In genomic region chr20:25991756-25992130, GRCh38 we compare ENCODE assay signal across 28 cellular contexts.
"Had no signal": no experiment of that assay in that cellular context is flagged by ENCODE, and none has a peak within 500 bp of the region (broad histone marks: within the 10 kb centered on the region; RNA-seq: fewer than 3 reads in every experiment).

No MANE protein-coding gene starts in this region.

- H3K9me3 ChIP-seq: esophagus squamous epithelium, gastroesophageal sphincter had no signal

- H3K27ac ChIP-seq: brain microvascular endothelial cell, epithelial cell of prostate, esophagus squamous epithelium, gastroesophageal sphincter had no signal

- H3K27me3 ChIP-seq: brain microvascular endothelial cell had no signal

- H3K27ac Mint-ChIP-seq: activated CD4-positive, alpha-beta memory T cell treated with anti-CD3 and anti-CD28 coated beads for 36 hours; activated CD4-positive, alpha-beta T cell treated with anti-CD3 and anti-CD28 coated beads for 36 hours; activated CD4-positive, alpha-beta T cell treated with anti-CD3 and anti-CD28 coated beads, Interleukin-2, amount 10 ng/mL, durations not matched to agents 24 days and 14 days; activated CD8-positive, alpha-beta memory T cell treated with anti-CD3 and anti-CD28 coated beads, Interleukin-2, amount 10 ng/mL, durations not matched to agents 7 days and 5 days; activated CD8-positive, alpha-beta T cell treated with anti-CD3 and anti-CD28 coated beads, Interleukin-2, amount 10 ng/mL, durations not matched to agents 7 days and 5 days; activated naive CD8-positive, alpha-beta T cell; activated T-helper 1 cell treated with anti-CD3 and anti-CD28 coated beads, Interleukin-12 subunit alpha, Interleukin-12 subunit beta, Interleukin-2, Interleukin-4 antibody, amounts not matched to agents 30 ng/mL and 10 ng/mL and 1 ng/mL, durations not matched to agents 14 hours and 24 hours and 36 hours; activated T-helper 2 cell treated with anti-CD3 and anti-CD28 coated beads, Interferon-gamma antibody, Interleukin-2, Interleukin-4, amounts not matched to agents 10 μg/mL and 5 μg/mL and 100 μg/mL, durations not matched to agents 14 hours and 24 hours and 36 hours had no signal

- ATAC-seq: activated CD4-positive, alpha-beta T cell treated with anti-CD3 and anti-CD28 coated beads for 36 hours; activated CD8-positive, alpha-beta memory T cell treated with anti-CD3 and anti-CD28 coated beads, Interleukin-2, amount 10 ng/mL, durations not matched to agents 7 days and 5 days; activated CD8-positive, alpha-beta T cell treated with anti-CD3 and anti-CD28 coated beads, Interleukin-2, amount 10 ng/mL, durations not matched to agents 7 days and 5 days; gastroesophageal sphincter had no signal

- H3K27me3 Mint-ChIP-seq: activated naive CD8-positive, alpha-beta T cell had no signal

- H3K36me3 ChIP-seq: brain microvascular endothelial cell, esophagus squamous epithelium, gastroesophageal sphincter had no signal

- H3K9me3 Mint-ChIP-seq: activated CD4-positive, alpha-beta memory T cell treated with anti-CD3 and anti-CD28 coated beads for 36 hours; activated CD4-positive, alpha-beta T cell treated with anti-CD3 and anti-CD28 coated beads, Interleukin-2, amount 10 ng/mL, durations not matched to agents 24 days and 14 days; activated T-helper 1 cell treated with anti-CD3 and anti-CD28 coated beads, Interleukin-12 subunit alpha, Interleukin-12 subunit beta, Interleukin-2, Interleukin-4 antibody, amounts not matched to agents 30 ng/mL and 10 ng/mL and 1 ng/mL, durations not matched to agents 14 hours and 24 hours and 36 hours; activated T-helper 2 cell treated with anti-CD3 and anti-CD28 coated beads, Interferon-gamma antibody, Interleukin-2, Interleukin-4, amounts not matched to agents 10 μg/mL and 5 μg/mL and 100 μg/mL, durations not matched to agents 14 hours and 24 hours and 36 hours had no signal

- H3K4me3 ChIP-seq: esophagus squamous epithelium, gastroesophageal sphincter had no signal

- H3K4me3 Mint-ChIP-seq: activated CD4-positive, alpha-beta memory T cell treated with anti-CD3 and anti-CD28 coated beads for 36 hours; activated CD4-positive, alpha-beta T cell treated with anti-CD3 and anti-CD28 coated beads for 36 hours; activated CD4-positive, alpha-beta T cell treated with anti-CD3 and anti-CD28 coated beads, Interleukin-2, amount 10 ng/mL, durations not matched to agents 24 days and 14 days; activated CD8-positive, alpha-beta memory T cell treated with anti-CD3 and anti-CD28 coated beads, Interleukin-2, amount 10 ng/mL, durations not matched to agents 7 days and 5 days; activated CD8-positive, alpha-beta T cell treated with anti-CD3 and anti-CD28 coated beads, Interleukin-2, amount 10 ng/mL, durations not matched to agents 7 days and 5 days; activated naive CD8-positive, alpha-beta T cell; activated T-helper 1 cell treated with anti-CD3 and anti-CD28 coated beads, Interleukin-12 subunit alpha, Interleukin-12 subunit beta, Interleukin-2, Interleukin-4 antibody, amounts not matched to agents 30 ng/mL and 10 ng/mL and 1 ng/mL, durations not matched to agents 14 hours and 24 hours and 36 hours had no signal

- H3K36me3 Mint-ChIP-seq: activated CD4-positive, alpha-beta memory T cell treated with anti-CD3 and anti-CD28 coated beads for 36 hours; activated CD8-positive, alpha-beta memory T cell treated with anti-CD3 and anti-CD28 coated beads, Interleukin-2, amount 10 ng/mL, durations not matched to agents 7 days and 5 days had no signal

- DNase-seq: activated CD4-positive, alpha-beta memory T cell treated with anti-CD3 and anti-CD28 coated beads for 36 hours; activated CD4-positive, alpha-beta T cell treated with anti-CD3 and anti-CD28 coated beads for 36 hours; activated CD4-positive, alpha-beta T cell treated with anti-CD3 and anti-CD28 coated beads, Interleukin-2, amount 10 ng/mL, durations not matched to agents 24 days and 14 days; activated CD4-positive, CD25-positive, alpha-beta regulatory T cell; activated CD4-positive, CD25-positive, alpha-beta regulatory T cell treated with anti-CD3 and anti-CD28 coated beads, Interleukin-2, amount 50 U/mL, for 72 hours; activated CD8-positive, alpha-beta memory T cell treated with anti-CD3 and anti-CD28 coated beads, Interleukin-2, amount 10 ng/mL, durations not matched to agents 7 days and 5 days; activated CD8-positive, alpha-beta memory T cell treated with anti-CD3 and anti-CD28 coated beads, Interleukin-2, amount 50 U/mL, for 4 hours; activated CD8-positive, alpha-beta T cell treated with anti-CD3 and anti-CD28 coated beads, Interleukin-2, amount 10 ng/mL, durations not matched to agents 7 days and 5 days; activated gamma-delta T cell treated with Interleukin-2 at 50 U/mL for 16 hours; activated naive CD4-positive, alpha-beta T cell treated with anti-CD3 and anti-CD28 coated beads, Interleukin-2, amount 50 U/mL, for 16 hours; activated naive CD4-positive, alpha-beta T cell treated with Interleukin-2 at 50 U/mL for 16 hours; activated T-cell treated with anti-CD3 and anti-CD28 coated beads, Interleukin-2, amount 50 U/mL, for 1 hour; activated T-cell treated with anti-CD3 and anti-CD28 coated beads, Interleukin-2, amount 50 U/mL, for 48 hours; amniotic stem cell; anterior cingulate cortex; brain microvascular endothelial cell; caudate nucleus; cortex of kidney; dermis blood vessel endothelial cell; effector CD4-positive, alpha-beta T cell; esophagus squamous epithelium; foreskin melanocyte; T-helper 2 cell had no signal
